ENCODE assay signal across 11 cellular contexts in genomic region chr7:85471740-85472139, GRCh38.
DNase-seq lines count a peak whose midpoint lies in the region; ATAC-seq, FAIRE-seq and TF ChIP-seq lines count a peak whose summit lies in the region.
"Had no signal": no experiment of that assay in that cellular context is flagged by ENCODE, and none has a peak within 500 bp of the region (broad histone marks: within the 10 kb centered on the region; RNA-seq: fewer than 3 reads in every experiment).

No MANE protein-coding gene starts in this region.

- no peak overlapping the region for H3K9ac ChIP-seq in OCI-LY3 (ENCODE audit: low read length)

- H3K4me3 ChIP-seq in OCI-LY3 (ENCODE audit: low read length) (no peak overlapping the region), dorsolateral prefrontal cortex (peak overlapping the region in 1 of 59 donors; percentile 6)

- H3K4me2 ChIP-seq in OCI-LY3 (ENCODE audit: low read length), result peak overlapping the region; percentile 9

- H3K27ac ChIP-seq in OCI-LY3 (ENCODE audit: low read length), result no peak overlapping the region
- no peak overlapping the region for H3K27ac ChIP-seq in dorsolateral prefrontal cortex

- no peaks in the 10 kb centered on the region for H3K79me2 ChIP-seq in OCI-LY3 (ENCODE audit: low read length)

- DNase-seq in GM12891 (ENCODE audit: insufficient read length, low spot score) (no peak), iris pigment epithelial cell (ENCODE audit: low read depth) (peak; percentile 88), cerebellar cortex (ENCODE audit: low spot score) (no peak), NCI-H774 (lab: John Stamatoyannopoulos, UW) (no peak), dorsolateral prefrontal cortex (no peak)
- DNase-seq: GF-D8, NCI-H1436 treated with DMSO at 0.1 percent for 48 hours, T1000 had no signal

- peaks cover 22% of the 10 kb centered on the region for H3K4me1 ChIP-seq in OCI-LY3 (ENCODE audit: low read length)

- TF ChIP-seq POLR2A in GM12891 (IDR thresholded peaks at IDR 0.05; ENCODE audit: low read depth, low read length), result no peak

- H3K27me3 ChIP-seq in OCI-LY3 (ENCODE audit: low read depth, low read length) (no peaks in the 10 kb centered on the region), dorsolateral prefrontal cortex (peaks cover 0 to 5% (median 0%) of the 10 kb centered on the region in 45 donors)

- no peak for FAIRE-seq in GM12891 (lab: Jason Lieb, UNC)

- no peaks in the 10 kb centered on the region for H3K9me3 ChIP-seq in OCI-LY3 (ENCODE audit: insufficient read depth, low read length)

- TF ChIP-seq CTCF in OCI-LY3 (IDR thresholded peaks at IDR 0.05; ENCODE audit: low read depth, low read length) (0 out of 2 replicates have a peak, but pooled peaks have one; percentile 2), dorsolateral prefrontal cortex (IDR thresholded peaks at IDR 0.05 in 54 of 56, conservative IDR thresholded peaks at IDR 0.05 in 2 of 56; ENCODE audit: low read depth in 1 of 56, partially characterized antibody in 56 of 56) (no peak)

- H4K20me1 ChIP-seq in OCI-LY3 (ENCODE audit: insufficient read depth, low read length), result no peaks in the 10 kb centered on the region

- ATAC-seq in HG02623 (IDR thresholded peaks at IDR 0.05; ENCODE audit: unreplicated experiment), result peak; percentile 56
- ATAC-seq in GM21360 (IDR thresholded peaks at IDR 0.05; ENCODE audit: unreplicated experiment), result no peak

- no peak overlapping the region for H2AFZ ChIP-seq in OCI-LY3 (ENCODE audit: low read depth, low read length)

- intact Hi-C loops in dorsolateral prefrontal cortex (cut with DNase I), result no loop called here

- no peaks in the 10 kb centered on the region for H3K36me3 ChIP-seq in OCI-LY3 (replicated peaks; ENCODE audit: low read depth, low read length)

TF ChIP-seq in GM12891, 5 proteins besides CTCF, POLR2A, EP300 and RAD21:
- TF ChIP-seq POU2F2 (IDR thresholded peaks at IDR 0.05; ENCODE audit: low read depth, low read length) (no peak), POLR2AphosphoS5 (IDR thresholded peaks at IDR 0.05; ENCODE audit: low read depth, low read length) (no peak), SPI1 (IDR thresholded peaks at IDR 0.05; ENCODE audit: low read depth, low read length) (peak; percentile 62)
